30 cellular contexts compared by ENCODE assay signal in the genomic region with DNA sequence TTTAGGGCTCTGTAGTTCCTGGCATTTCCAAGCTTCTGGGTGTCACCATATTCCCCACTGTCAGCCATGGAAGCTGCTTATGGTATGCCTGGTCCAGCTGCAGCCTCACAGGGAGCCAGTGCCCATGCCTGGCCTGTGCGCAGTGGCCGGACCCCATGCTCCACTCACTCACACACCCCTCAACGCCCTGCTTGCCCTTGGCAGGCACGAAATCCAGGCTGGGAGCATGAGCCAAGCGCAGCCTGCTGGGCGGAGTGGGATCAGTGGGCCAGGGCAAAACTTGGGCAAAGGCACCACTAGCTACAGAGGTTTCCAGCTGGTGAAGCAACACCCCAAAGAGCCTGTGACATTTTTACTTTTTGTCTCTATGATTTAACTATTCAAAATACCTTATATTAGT.
"Had no signal": no experiment of that assay in that cellular context is flagged by ENCODE, and none has a peak within 500 bp of the region (broad histone marks: within the 10 kb centered on the region; RNA-seq: fewer than 3 reads in every experiment).

No MANE protein-coding gene starts in this region.

- H3K36me3 ChIP-seq: neural progenitor cell, neutrophil, pancreas, prostate gland, right atrium auricular region, right lobe of liver, sigmoid colon, suprapubic skin, tibial artery, transverse colon, upper lobe of right lung, uterus had no signal

- H3K4me3 Mint-ChIP-seq: naive thymus-derived CD4-positive, alpha-beta T cell; natural killer cell; nephron; neural progenitor cell; stimulated activated memory B cell treated with anti-CD40 and anti-IgM and Interleukin-4, amounts not matched to agents 10 μg/mL and 1 μg/mL and 100 μg/mL, for 72 hours; stimulated activated naive CD8-positive, alpha-beta T cell treated with anti-CD3 and anti-CD28 coated beads, Interleukin-15, amount 100 ng/mL, for 72 hours; type B pancreatic cell had no signal

- ATAC-seq: naive thymus-derived CD4-positive, alpha-beta T cell; natural killer cell; pancreas; stimulated activated memory B cell treated with anti-CD40 and anti-IgM and Interleukin-4, amounts not matched to agents 10 μg/mL and 1 μg/mL and 100 μg/mL, for 72 hours; stimulated activated naive CD8-positive, alpha-beta T cell treated with anti-CD3 and anti-CD28 coated beads, Interleukin-15, amount 100 ng/mL, for 72 hours; stimulated activated naive CD8-positive, alpha-beta T cell treated with anti-CD3 and anti-CD28 coated beads, Interleukin-15, Interleukin-2, amounts not matched to agents 100 U/mL and 50 U/mL, for 24 hours had no signal

- H3K4me3 ChIP-seq: neural progenitor cell, pancreas, prostate gland, right atrium auricular region, right lobe of liver, sigmoid colon, suprapubic skin, testis, tibial artery, transverse colon, upper lobe of right lung, uterus had no signal

- H3K9me3 ChIP-seq: pancreas, prostate gland, testis, transverse colon, uterus had no signal

- H3K36me3 Mint-ChIP-seq: neural progenitor cell; stimulated activated memory B cell treated with anti-CD40 and anti-IgM and Interleukin-4, amounts not matched to agents 10 μg/mL and 1 μg/mL and 100 μg/mL, for 72 hours; type B pancreatic cell had no signal

- H3K4me1 ChIP-seq: neural progenitor cell, pancreas, prostate gland, right atrium auricular region, right lobe of liver, sigmoid colon, suprapubic skin, testis, tibial artery, transverse colon, upper lobe of right lung, uterus had no signal

- H3K27ac Mint-ChIP-seq: naive thymus-derived CD4-positive, alpha-beta T cell; natural killer cell; nephron; neural progenitor cell; stimulated activated memory B cell treated with anti-CD40 and anti-IgM and Interleukin-4, amounts not matched to agents 10 μg/mL and 1 μg/mL and 100 μg/mL, for 72 hours; stimulated activated naive CD8-positive, alpha-beta T cell treated with anti-CD3 and anti-CD28 coated beads, Interleukin-15, amount 100 ng/mL, for 72 hours; type B pancreatic cell had no signal

- H2AFZ ChIP-seq: neural progenitor cell had no signal

- H3K4me1 Mint-ChIP-seq: naive thymus-derived CD4-positive, alpha-beta T cell; natural killer cell; neural progenitor cell; stimulated activated memory B cell treated with anti-CD40 and anti-IgM and Interleukin-4, amounts not matched to agents 10 μg/mL and 1 μg/mL and 100 μg/mL, for 72 hours; stimulated activated naive CD8-positive, alpha-beta T cell treated with anti-CD3 and anti-CD28 coated beads, Interleukin-15, amount 100 ng/mL, for 72 hours had no signal

- H3K27ac ChIP-seq: neural progenitor cell, neutrophil, pancreas, prostate gland, right atrium auricular region, right lobe of liver, sigmoid colon, suprapubic skin, testis, tibial artery, transverse colon, upper lobe of right lung, uterus had no signal

- H3K27me3 ChIP-seq: neural progenitor cell, neutrophil, pancreas, right atrium auricular region, right lobe of liver, sigmoid colon, suprapubic skin, testis, tibial artery, transverse colon, upper lobe of right lung, uterus had no signal

- DNase-seq: naive thymus-derived CD4-positive, alpha-beta T cell; natural killer cell; nucleus accumbens; retina; right lobe of liver; sigmoid colon; small intestine; stimulated activated CD4-positive, alpha-beta T cell treated with anti-CD3 and anti-CD28 coated beads, Interleukin-12 subunit alpha, Interleukin-12 subunit beta, amount 100 ng/mL, for 4 hours; stimulated activated CD4-positive, alpha-beta T cell treated with anti-CD3 and anti-CD28 coated beads, Interleukin-1b, Interleukin-23, amount 100 ng/mL, for 48 hours; stimulated activated CD4-positive, alpha-beta T cell treated with anti-CD3 and anti-CD28 coated beads, Interleukin-4, amount 100 ng/mL, for 1 hour; stimulated activated CD4-positive, alpha-beta T cell treated with anti-CD3 and anti-CD28 coated beads, Interleukin-4, amount 100 ng/mL, for 4 hours; stimulated activated CD8-positive, alpha-beta memory T cell treated with anti-CD3 and anti-CD28 coated beads, Interleukin-4, amount 100 ng/mL, for 48 hours; stimulated activated naive CD4-positive, alpha-beta T cell; stimulated activated naive CD8-positive, alpha-beta T cell treated with anti-CD3 and anti-CD28 coated beads, Interleukin-15, amount 100 ng/mL, for 72 hours; stimulated activated naive CD8-positive, alpha-beta T cell treated with anti-CD3 and anti-CD28 coated beads, Interleukin-15, Interleukin-2, amounts not matched to agents 100 U/mL and 50 U/mL, for 24 hours; substantia nigra; testis; tibial artery; transverse colon; upper lobe of right lung; uterus had no signal

- H3K4me2 ChIP-seq: neural progenitor cell had no signal

- H3K9ac ChIP-seq: neural progenitor cell had no signal

- H3K27me3 Mint-ChIP-seq: naive thymus-derived CD4-positive, alpha-beta T cell; stimulated activated memory B cell treated with anti-CD40 and anti-IgM and Interleukin-4, amounts not matched to agents 10 μg/mL and 1 μg/mL and 100 μg/mL, for 72 hours; stimulated activated naive CD8-positive, alpha-beta T cell treated with anti-CD3 and anti-CD28 coated beads, Interleukin-15, amount 100 ng/mL, for 72 hours; type B pancreatic cell had no signal
